ENCODE assay signal across 1 cellular context in genomic region chr20:19620471-19620870, GRCh38.
TF ChIP-seq lines count a peak whose summit lies in the region.

No MANE protein-coding gene starts in this region.

TF ChIP-seq in SK-N-SH treated with all-trans-retinoic acid at 6 μM for 48 hours, 23 proteins besides CTCF, POLR2A, EP300 and RAD21:
- TF ChIP-seq ISL1 (CRISPR knock-in tag; IDR thresholded peaks at IDR 0.05) (no peak), GLIS3 (CRISPR knock-in tag; IDR thresholded peaks at IDR 0.05) (no peak), ZNF8 (CRISPR knock-in tag; IDR thresholded peaks at IDR 0.05) (no peak), CSDC2 (CRISPR knock-in tag; IDR thresholded peaks at IDR 0.05) (no peak), RARB (CRISPR knock-in tag; IDR thresholded peaks at IDR 0.05) (no peak), PPARA (CRISPR knock-in tag; IDR thresholded peaks at IDR 0.05; ENCODE audit: borderline replicate concordance) (no peak), ZFP30 (CRISPR knock-in tag; IDR thresholded peaks at IDR 0.05) (no peak), BACH2 (CRISPR knock-in tag; IDR thresholded peaks at IDR 0.05; ENCODE audit: borderline replicate concordance) (no peak), SNAI2 (CRISPR knock-in tag; IDR thresholded peaks at IDR 0.05) (no peak), TOX (CRISPR knock-in tag; IDR thresholded peaks at IDR 0.05; ENCODE audit: borderline replicate concordance) (no peak), ARNTL (CRISPR knock-in tag; IDR thresholded peaks at IDR 0.05; ENCODE audit: borderline replicate concordance, low read depth) (no peak), OSR1 (CRISPR knock-in tag; IDR thresholded peaks at IDR 0.05) (no peak), TCF4 (CRISPR knock-in tag; IDR thresholded peaks at IDR 0.05; ENCODE audit: borderline replicate concordance) (no peak), ESRRG (CRISPR knock-in tag; IDR thresholded peaks at IDR 0.05) (no peak), ZFP3 (CRISPR knock-in tag; IDR thresholded peaks at IDR 0.05) (no peak), ZC3H10 (CRISPR knock-in tag; IDR thresholded peaks at IDR 0.05) (no peak), PATZ1 (CRISPR knock-in tag; IDR thresholded peaks at IDR 0.05; ENCODE audit: borderline replicate concordance) (no peak)
- TF ChIP-seq, protein P1, sequence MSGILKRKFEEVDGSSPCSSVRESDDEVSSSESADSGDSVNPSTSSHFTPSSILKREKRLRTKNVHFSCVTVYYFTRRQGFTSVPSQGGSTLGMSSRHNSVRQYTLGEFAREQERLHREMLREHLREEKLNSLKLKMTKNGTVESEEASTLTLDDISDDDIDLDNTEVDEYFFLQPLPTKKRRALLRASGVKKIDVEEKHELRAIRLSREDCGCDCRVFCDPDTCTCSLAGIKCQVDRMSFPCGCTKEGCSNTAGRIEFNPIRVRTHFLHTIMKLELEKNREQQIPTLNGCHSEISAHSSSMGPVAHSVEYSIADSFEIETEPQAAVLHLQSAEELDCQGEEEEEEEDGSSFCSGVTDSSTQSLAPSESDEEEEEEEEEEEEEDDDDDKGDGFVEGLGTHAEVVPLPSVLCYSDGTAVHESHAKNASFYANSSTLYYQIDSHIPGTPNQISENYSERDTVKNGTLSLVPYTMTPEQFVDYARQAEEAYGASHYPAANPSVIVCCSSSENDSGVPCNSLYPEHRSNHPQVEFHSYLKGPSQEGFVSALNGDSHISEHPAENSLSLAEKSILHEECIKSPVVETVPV (CRISPR knock-in tag; IDR thresholded peaks at IDR 0.05), result no peak
- TF ChIP-seq, protein P2, sequence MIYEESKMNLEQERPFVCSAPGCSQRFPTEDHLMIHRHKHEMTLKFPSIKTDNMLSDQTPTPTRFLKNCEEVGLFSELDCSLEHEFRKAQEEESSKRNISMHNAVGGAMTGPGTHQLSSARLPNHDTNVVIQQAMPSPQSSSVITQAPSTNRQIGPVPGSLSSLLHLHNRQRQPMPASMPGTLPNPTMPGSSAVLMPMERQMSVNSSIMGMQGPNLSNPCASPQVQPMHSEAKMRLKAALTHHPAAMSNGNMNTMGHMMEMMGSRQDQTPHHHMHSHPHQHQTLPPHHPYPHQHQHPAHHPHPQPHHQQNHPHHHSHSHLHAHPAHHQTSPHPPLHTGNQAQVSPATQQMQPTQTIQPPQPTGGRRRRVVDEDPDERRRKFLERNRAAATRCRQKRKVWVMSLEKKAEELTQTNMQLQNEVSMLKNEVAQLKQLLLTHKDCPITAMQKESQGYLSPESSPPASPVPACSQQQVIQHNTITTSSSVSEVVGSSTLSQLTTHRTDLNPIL (CRISPR knock-in tag; IDR thresholded peaks at IDR 0.05; ENCODE audit: low read depth), result no peak
- TF ChIP-seq, protein P3, sequence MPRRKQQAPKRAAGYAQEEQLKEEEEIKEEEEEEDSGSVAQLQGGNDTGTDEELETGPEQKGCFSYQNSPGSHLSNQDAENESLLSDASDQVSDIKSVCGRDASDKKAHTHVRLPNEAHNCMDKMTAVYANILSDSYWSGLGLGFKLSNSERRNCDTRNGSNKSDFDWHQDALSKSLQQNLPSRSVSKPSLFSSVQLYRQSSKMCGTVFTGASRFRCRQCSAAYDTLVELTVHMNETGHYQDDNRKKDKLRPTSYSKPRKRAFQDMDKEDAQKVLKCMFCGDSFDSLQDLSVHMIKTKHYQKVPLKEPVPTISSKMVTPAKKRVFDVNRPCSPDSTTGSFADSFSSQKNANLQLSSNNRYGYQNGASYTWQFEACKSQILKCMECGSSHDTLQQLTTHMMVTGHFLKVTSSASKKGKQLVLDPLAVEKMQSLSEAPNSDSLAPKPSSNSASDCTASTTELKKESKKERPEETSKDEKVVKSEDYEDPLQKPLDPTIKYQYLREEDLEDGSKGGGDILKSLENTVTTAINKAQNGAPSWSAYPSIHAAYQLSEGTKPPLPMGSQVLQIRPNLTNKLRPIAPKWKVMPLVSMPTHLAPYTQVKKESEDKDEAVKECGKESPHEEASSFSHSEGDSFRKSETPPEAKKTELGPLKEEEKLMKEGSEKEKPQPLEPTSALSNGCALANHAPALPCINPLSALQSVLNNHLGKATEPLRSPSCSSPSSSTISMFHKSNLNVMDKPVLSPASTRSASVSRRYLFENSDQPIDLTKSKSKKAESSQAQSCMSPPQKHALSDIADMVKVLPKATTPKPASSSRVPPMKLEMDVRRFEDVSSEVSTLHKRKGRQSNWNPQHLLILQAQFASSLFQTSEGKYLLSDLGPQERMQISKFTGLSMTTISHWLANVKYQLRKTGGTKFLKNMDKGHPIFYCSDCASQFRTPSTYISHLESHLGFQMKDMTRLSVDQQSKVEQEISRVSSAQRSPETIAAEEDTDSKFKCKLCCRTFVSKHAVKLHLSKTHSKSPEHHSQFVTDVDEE (CRISPR knock-in tag; IDR thresholded peaks at IDR 0.05), result no peak
